ENCODE assay signal across 16 cellular contexts in the genomic region with DNA sequence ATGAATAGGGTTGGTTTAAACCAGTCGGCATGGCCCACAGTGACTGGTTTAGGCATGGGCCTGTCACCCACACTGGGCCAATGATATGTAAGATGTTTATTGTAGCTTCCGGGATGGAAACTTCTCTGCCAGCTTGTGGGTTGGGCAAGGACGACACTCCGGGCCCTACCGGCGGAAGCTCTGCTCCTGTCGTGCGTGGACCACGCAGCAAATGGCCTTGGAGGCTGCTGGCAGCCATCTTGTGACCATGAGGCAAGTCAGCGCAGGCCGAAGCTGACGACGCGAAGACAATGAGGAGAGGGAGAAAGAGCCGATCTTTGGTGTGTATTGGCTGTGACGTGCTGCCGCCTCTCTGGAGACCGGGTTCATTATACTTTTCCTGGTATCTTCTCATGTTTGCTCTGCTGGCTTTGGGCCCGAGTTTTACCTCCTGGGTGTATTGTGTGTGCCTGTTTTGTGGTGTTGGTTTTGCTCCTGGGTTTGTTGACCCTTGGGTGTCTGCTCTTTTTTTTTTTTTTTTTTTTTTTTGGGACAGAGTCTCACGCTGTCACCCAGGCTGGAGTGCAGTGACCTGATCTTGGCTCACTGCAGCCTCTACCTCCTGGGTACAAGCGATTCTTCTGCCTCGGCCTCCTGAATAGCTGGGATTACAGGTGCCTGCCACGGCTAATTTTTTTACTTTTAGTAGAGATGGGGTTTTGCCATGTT. TPM values are rescaled to one million over a fixed set of nuclear protein-coding genes. Genes with fewer than 3 reads are reported as not detected.
DNase-seq lines count a peak whose midpoint lies in the region; ATAC-seq lines count a peak whose summit lies in the region.
"Had no signal": no experiment of that assay in that cellular context is flagged by ENCODE, and none has a peak within 500 bp of the region (broad histone marks: within the 10 kb centered on the region; RNA-seq: fewer than 3 reads in every experiment).

No MANE protein-coding gene starts in this region.

- peak overlapping the region; percentile 48 for H4K91ac ChIP-seq in mesenchymal stem cell (ENCODE audit: low read length)

- H3K4me2 ChIP-seq in mesenchymal stem cell (ENCODE audit: low read length, poor library complexity, severe bottlenecking): no peak overlapping the region
- H3K4me2 ChIP-seq: KMS-11 had no signal

- H2BK15ac ChIP-seq in mesenchymal stem cell (ENCODE audit: low read depth, poor library complexity, severe bottlenecking): no peak overlapping the region

- no peak overlapping the region for H2AK5ac ChIP-seq in mesenchymal stem cell (ENCODE audit: low read length, severe bottlenecking)

- H3K27ac ChIP-seq in mesenchymal stem cell (ENCODE audit: low read length, poor library complexity, severe bottlenecking): no peak overlapping the region
- H3K27ac ChIP-seq: dorsolateral prefrontal cortex, heart left ventricle, KMS-11 had no signal

- 95% methylated on average over 23 of the region's 23 CpGs for WGBS in mesenchymal stem cell

- H4K8ac ChIP-seq in mesenchymal stem cell (ENCODE audit: low read length): no peak overlapping the region

- ATAC-seq in sciatic nerve (no peak), HG03469 (IDR thresholded peaks at IDR 0.05; ENCODE audit: unreplicated experiment) (no peak)
- ATAC-seq: heart left ventricle; stimulated activated memory B cell treated with anti-CD40 and anti-IgM and Interleukin-4, amounts not matched to agents 10 μg/mL and 1 μg/mL and 100 μg/mL, for 72 hours had no signal

- peak; percentile 97 for DNase-seq in DMS153 (lab: John Stamatoyannopoulos, UW)
- peak; percentile 91 for DNase-seq in NCI-H146 treated with DMSO at 0.1 percent for 48 hours (lab: John Stamatoyannopoulos, UW; ENCODE audit: unreplicated experiment)
- DNase-seq in SHP77 (lab: John Stamatoyannopoulos, UW): peak; percentile 97 to 98
- no peak for DNase-seq in mesenchymal stem cell
- DNase-seq in sciatic nerve (ENCODE audit: low spot score): no peak
- no peak for DNase-seq in stimulated activated CD4-positive, alpha-beta T cell treated with anti-CD3 and anti-CD28 coated beads, Interleukin-12 subunit alpha, Interleukin-12 subunit beta, amount 100 ng/mL, for 4 hours
- DNase-seq in activated T-cell treated with anti-CD3 and anti-CD28 coated beads, Interleukin-2, amount 50 U/mL, for 48 hours: no peak
- DNase-seq: activated CD4-positive, alpha-beta T cell treated with anti-CD3 and anti-CD28 coated beads for 1 hour; dorsolateral prefrontal cortex; heart left ventricle; NCI-H1930; nucleus accumbens; T-helper 2 cell had no signal

- no peak overlapping the region for H2AFZ ChIP-seq in mesenchymal stem cell (ENCODE audit: low read depth, low read length)

- peaks cover 4 to 9% of the 10 kb centered on the region in 2 experiments for H3K27me3 ChIP-seq in mesenchymal stem cell (ENCODE audit: control insufficient read depth in 1 of 2, insufficient read depth in 1 of 2, low read length in 2 of 2)

- no peak overlapping the region for H3K18ac ChIP-seq in mesenchymal stem cell (ENCODE audit: low read depth in 1 of 2, low read length in 2 of 2)

- H3K4ac ChIP-seq in mesenchymal stem cell (ENCODE audit: low read depth in 1 of 2, low read length in 2 of 2): no peak overlapping the region

- no peak overlapping the region for H3K14ac ChIP-seq in mesenchymal stem cell (ENCODE audit: low read length in 2 of 2)

- no peak overlapping the region for H2BK5ac ChIP-seq in mesenchymal stem cell (ENCODE audit: low read depth, low read length, poor library complexity, severe bottlenecking)

- H3K4me3 ChIP-seq in mesenchymal stem cell (ENCODE audit: insufficient read depth in 1 of 2, low read depth in 1 of 2, low read length in 2 of 2): no peak overlapping the region
- H3K4me3 ChIP-seq: dorsolateral prefrontal cortex, heart left ventricle had no signal

- H2BK120ac ChIP-seq in mesenchymal stem cell (ENCODE audit: low read depth, low read length): no peak overlapping the region

- H3K9ac ChIP-seq in mesenchymal stem cell (ENCODE audit: low read length): no peak overlapping the region
- H3K9ac ChIP-seq: KMS-11 had no signal

- intact Hi-C loops in sciatic nerve (cut with DNase I): no loop called here

- no peak overlapping the region for H2BK12ac ChIP-seq in mesenchymal stem cell (ENCODE audit: low read length in 2 of 2)

- H3K36me3 ChIP-seq in mesenchymal stem cell (ENCODE audit: control insufficient read depth in 1 of 2, insufficient read depth in 2 of 2, low read depth in 1 of 2, low read length in 2 of 2): no peaks in the 10 kb centered on the region
- H3K36me3 ChIP-seq: heart left ventricle had no signal

- no peaks in the 10 kb centered on the region for H3K79me1 ChIP-seq in mesenchymal stem cell (replicated peaks; ENCODE audit: low read length, poor library complexity, severe bottlenecking)

- H3K9me3 ChIP-seq in mesenchymal stem cell (ENCODE audit: control insufficient read depth, low read length): no peaks in the 10 kb centered on the region
- H3K9me3 ChIP-seq: heart left ventricle had no signal

- H3K23ac ChIP-seq in mesenchymal stem cell (ENCODE audit: low read length in 2 of 2): no peak overlapping the region

- H3K4me1 ChIP-seq in mesenchymal stem cell (ENCODE audit: control insufficient read depth, insufficient read depth, low read depth, low read length): peaks cover 12% of the 10 kb centered on the region

RNA-seq across cellular contexts. Expression of a gene that starts 15.4 kb away (rescaled TPM):
- 4.5 TPM for polyA plus RNA-seq in mesenchymal stem cell (2013, experiment 1 of 2)
- 4.1 TPM for polyA plus RNA-seq in mesenchymal stem cell (2013, experiment 2 of 2)
- total RNA-seq in sciatic nerve: 23.0 TPM

RNA-seq across cellular contexts. Expression of a gene that starts 24.3 kb away (rescaled TPM):
- 57.7 TPM for polyA plus RNA-seq in mesenchymal stem cell (2013, experiment 1 of 2)
- 59.4 TPM for polyA plus RNA-seq in mesenchymal stem cell (2013, experiment 2 of 2)
- 23.6 TPM for total RNA-seq in sciatic nerve

RNA-seq across cellular contexts. Expression of a gene that starts 43.7 kb away (rescaled TPM):
- 51.0 TPM for polyA plus RNA-seq in mesenchymal stem cell (2013, experiment 1 of 2)
- polyA plus RNA-seq in mesenchymal stem cell (2013, experiment 2 of 2): 49.3 TPM
- total RNA-seq in sciatic nerve: 79.8 TPM

RNA-seq across cellular contexts. Expression of a gene that starts 43.9 kb away (rescaled TPM):
- 32.6 TPM for polyA plus RNA-seq in mesenchymal stem cell (2013, experiment 1 of 2)
- polyA plus RNA-seq in mesenchymal stem cell (2013, experiment 2 of 2): 33.3 TPM
- 31.8 TPM for total RNA-seq in sciatic nerve

Comparison
In these comparisons a context has a peak if more than half of its experiments do, and no peak if none do; other contexts are left out.
1. DNase-seq: peak in DMS153 (single experiment), NCI-H146 treated with DMSO at 0.1 percent for 48 hours (single experiment) and SHP77 (2 of 2); none in mesenchymal stem cell (single experiment), sciatic nerve (single experiment), stimulated activated CD4-positive, alpha-beta T cell treated with anti-CD3 and anti-CD28 coated beads, Interleukin-12 subunit alpha, Interleukin-12 subunit beta, amount 100 ng/mL, for 4 hours (single experiment) and activated T-cell treated with anti-CD3 and anti-CD28 coated beads, Interleukin-2, amount 50 U/mL, for 48 hours (0 of 2).